In genomic region chr19:40443930-40444180, GRCh38 we compare ENCODE assay signal across 8 cellular contexts. TPM values are rescaled to one million over a fixed set of nuclear protein-coding genes. Genes with fewer than 3 reads are reported as not detected.
DNase-seq lines count a peak whose midpoint lies in the region; ATAC-seq and TF ChIP-seq lines count a peak whose summit lies in the region.

No MANE protein-coding gene starts in this region.

- H3K4me1 Mint-ChIP-seq in T-helper 17 cell: peaks cover 19% of the 10 kb centered on the region

- peak overlapping the region; percentile 92 for H3K27ac Mint-ChIP-seq in T-helper 17 cell

- peak; percentile 7 for ATAC-seq in T-helper 17 cell

- no peak for TF ChIP-seq CTCF in fibroblast of the aortic adventitia (IDR thresholded peaks at IDR 0.05; ENCODE audit: insufficient read depth, low read length)

- peaks cover 32% of the 10 kb centered on the region for H3K36me3 ChIP-seq in BLaER1

- peak overlapping the region; percentile 96 for H3K4me2 ChIP-seq in BLaER1

- H3K27ac ChIP-seq in BLaER1: peak overlapping the region; percentile 89

- H3K27me3 Mint-ChIP-seq in T-helper 17 cell: no peaks in the 10 kb centered on the region

- H3K36me3 Mint-ChIP-seq in T-helper 17 cell (ENCODE audit: low read depth): peaks cover 5% of the 10 kb centered on the region

- no peaks in the 10 kb centered on the region for H3K27me3 ChIP-seq in BLaER1

- peaks cover 19% of the 10 kb centered on the region for H3K4me1 ChIP-seq in BLaER1

- peak overlapping the region; percentile 100 for H3K4me3 Mint-ChIP-seq in T-helper 17 cell

- H3K4me3 ChIP-seq in BLaER1 (peak overlapping the region; percentile 84), fibroblast of the aortic adventitia (ENCODE audit: low read depth, low read length) (peak overlapping the region; percentile 84)

- H3K9ac ChIP-seq in BLaER1: peak overlapping the region; percentile 90

- H3K9me3 ChIP-seq in BLaER1 (no peaks in the 10 kb centered on the region), T-helper 17 cell (ENCODE audit: control insufficient read depth, low read length, poor library complexity, severe bottlenecking) (no peaks in the 10 kb centered on the region)

- H4K20me1 ChIP-seq in BLaER1: peaks cover 24% of the 10 kb centered on the region

- peak; percentile 25 for DNase-seq in HCEC 1CT
- DNase-seq in T-helper 17 cell: no peak
- DNase-seq in fibroblast of the aortic adventitia (ENCODE audit: low read depth): peak; percentile 21
- peak; percentile 62 for DNase-seq in pons (ENCODE audit: low spot score)
- DNase-seq in ecto neural progenitor cell (ENCODE audit: low spot score): no peak
- no peak for DNase-seq in GM19240 (ENCODE audit: insufficient read length, low spot score)
- DNase-seq in stimulated activated CD4-positive, alpha-beta T cell treated with anti-CD3 and anti-CD28 coated beads, Interleukin-1b, Interleukin-23, amount 100 ng/mL, for 48 hours: no peak

RNA-seq across cellular contexts. Expression of gene SERTAD3, which starts 0.3 kb away (rescaled TPM):
- 10 to 100 TPM; 23.5 to 24.6 TPM for total RNA-seq in T-helper 17 cell
- 6.2 and 24.4 TPM in 2 replicates for total RNA-seq in fibroblast of the aortic adventitia (ENCODE audit: low replicate concordance)

RNA-seq across cellular contexts. Expression of gene SERTAD1, which starts 18.1 kb away (rescaled TPM):
- 10 to 100 TPM; 18.1 to 19.4 TPM for total RNA-seq in T-helper 17 cell
- 13.8 and 18.2 TPM in 2 replicates for total RNA-seq in fibroblast of the aortic adventitia (ENCODE audit: low replicate concordance)

RNA-seq across cellular contexts. Expression of gene BLVRB, which starts 21.7 kb away (rescaled TPM):
- total RNA-seq in T-helper 17 cell: 1 to 10 TPM; 7.4 to 9.9 TPM
- total RNA-seq in fibroblast of the aortic adventitia (ENCODE audit: low replicate concordance): 71.5 and 77.2 TPM in 2 replicates

RNA-seq across cellular contexts. Expression of gene SPTBN4, which starts 22.9 kb away (rescaled TPM):
- total RNA-seq in T-helper 17 cell: under 1 TPM; 0.21 to 0.25 TPM
- 3.5 and 9.5 TPM in 2 replicates for total RNA-seq in fibroblast of the aortic adventitia (ENCODE audit: low replicate concordance)

RNA-seq across cellular contexts. Expression of gene PRX, which starts 30.7 kb away (rescaled TPM):
- 1 to 10 TPM; 1.5 to 1.7 TPM for total RNA-seq in T-helper 17 cell
- 2.0 and 10.2 TPM in 2 replicates for total RNA-seq in fibroblast of the aortic adventitia (ENCODE audit: low replicate concordance)

Comparison
In these comparisons a context has a peak if more than half of its experiments do, and no peak if none do; other contexts are left out.
1. DNase-seq: peak in HCEC 1CT (single experiment), fibroblast of the aortic adventitia (single experiment) and pons (single experiment); none in T-helper 17 cell (0 of 3), ecto neural progenitor cell (single experiment), GM19240 (single experiment) and stimulated activated CD4-positive, alpha-beta T cell treated with anti-CD3 and anti-CD28 coated beads, Interleukin-1b, Interleukin-23, amount 100 ng/mL, for 48 hours (single experiment).